1 cellular context compared by ENCODE assay signal in the genomic region with DNA sequence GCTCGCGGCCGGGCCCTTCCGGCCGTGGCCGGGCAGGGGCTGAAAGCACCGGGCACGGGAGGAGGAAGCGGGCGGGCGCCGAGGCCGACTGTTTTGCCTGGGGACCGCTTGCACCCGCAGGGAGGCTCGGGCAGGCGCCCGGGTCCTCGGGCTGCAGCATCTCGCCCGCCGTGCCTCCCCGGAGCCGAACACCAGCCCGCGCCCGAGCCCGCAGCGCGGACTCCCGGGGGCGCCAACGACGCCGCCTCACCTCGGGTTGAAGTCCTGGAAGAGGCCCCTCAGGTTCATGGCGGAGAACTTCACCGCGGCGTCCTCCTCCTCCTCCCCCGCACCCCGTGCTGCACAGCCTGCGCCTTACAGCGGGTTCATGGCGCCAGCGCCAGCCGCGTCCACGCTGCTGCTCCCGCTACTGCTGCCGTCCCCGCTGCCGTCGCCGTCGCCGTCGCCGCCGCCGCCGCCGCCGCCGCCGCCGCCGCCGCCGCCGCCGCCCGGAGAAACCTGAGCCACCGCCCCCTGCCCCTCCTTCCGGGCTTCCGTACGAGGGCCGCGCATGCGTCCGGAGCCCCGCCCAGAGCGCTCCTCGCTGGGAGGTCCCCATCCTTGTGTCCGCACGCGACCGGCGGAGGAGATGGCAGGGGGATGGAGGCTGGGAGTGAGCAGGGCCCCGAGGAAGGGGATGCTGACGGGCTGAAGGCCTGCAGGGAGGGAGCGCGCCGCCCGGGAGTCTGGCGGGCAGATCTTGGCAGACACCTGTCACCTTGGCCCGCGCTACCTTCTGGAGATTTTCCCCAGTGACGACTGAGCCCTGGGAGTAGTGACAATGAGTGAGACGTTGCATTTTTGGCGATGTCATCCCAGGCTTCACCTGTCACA.
TF ChIP-seq lines count a peak whose summit lies in the region.

A gene (minus strand): TSS at position 500 of the 873 bp plus-strand sequence. CDS start 212 bp downstream, at position 288.

TF ChIP-seq in SK-N-SH treated with all-trans-retinoic acid at 6 μM for 48 hours, 23 proteins besides CTCF, POLR2A, EP300 and RAD21 (continued from another document):
- TF ChIP-seq, protein P1, sequence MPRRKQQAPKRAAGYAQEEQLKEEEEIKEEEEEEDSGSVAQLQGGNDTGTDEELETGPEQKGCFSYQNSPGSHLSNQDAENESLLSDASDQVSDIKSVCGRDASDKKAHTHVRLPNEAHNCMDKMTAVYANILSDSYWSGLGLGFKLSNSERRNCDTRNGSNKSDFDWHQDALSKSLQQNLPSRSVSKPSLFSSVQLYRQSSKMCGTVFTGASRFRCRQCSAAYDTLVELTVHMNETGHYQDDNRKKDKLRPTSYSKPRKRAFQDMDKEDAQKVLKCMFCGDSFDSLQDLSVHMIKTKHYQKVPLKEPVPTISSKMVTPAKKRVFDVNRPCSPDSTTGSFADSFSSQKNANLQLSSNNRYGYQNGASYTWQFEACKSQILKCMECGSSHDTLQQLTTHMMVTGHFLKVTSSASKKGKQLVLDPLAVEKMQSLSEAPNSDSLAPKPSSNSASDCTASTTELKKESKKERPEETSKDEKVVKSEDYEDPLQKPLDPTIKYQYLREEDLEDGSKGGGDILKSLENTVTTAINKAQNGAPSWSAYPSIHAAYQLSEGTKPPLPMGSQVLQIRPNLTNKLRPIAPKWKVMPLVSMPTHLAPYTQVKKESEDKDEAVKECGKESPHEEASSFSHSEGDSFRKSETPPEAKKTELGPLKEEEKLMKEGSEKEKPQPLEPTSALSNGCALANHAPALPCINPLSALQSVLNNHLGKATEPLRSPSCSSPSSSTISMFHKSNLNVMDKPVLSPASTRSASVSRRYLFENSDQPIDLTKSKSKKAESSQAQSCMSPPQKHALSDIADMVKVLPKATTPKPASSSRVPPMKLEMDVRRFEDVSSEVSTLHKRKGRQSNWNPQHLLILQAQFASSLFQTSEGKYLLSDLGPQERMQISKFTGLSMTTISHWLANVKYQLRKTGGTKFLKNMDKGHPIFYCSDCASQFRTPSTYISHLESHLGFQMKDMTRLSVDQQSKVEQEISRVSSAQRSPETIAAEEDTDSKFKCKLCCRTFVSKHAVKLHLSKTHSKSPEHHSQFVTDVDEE (CRISPR knock-in tag; IDR thresholded peaks at IDR 0.05): no peak
- TF ChIP-seq PPARA (CRISPR knock-in tag; IDR thresholded peaks at IDR 0.05; ENCODE audit: borderline replicate concordance) (no peak), OSR1 (CRISPR knock-in tag; IDR thresholded peaks at IDR 0.05) (no peak), GLIS3 (CRISPR knock-in tag; IDR thresholded peaks at IDR 0.05) (no peak), ZFP3 (CRISPR knock-in tag; IDR thresholded peaks at IDR 0.05) (no peak), ZNF8 (CRISPR knock-in tag; IDR thresholded peaks at IDR 0.05) (no peak), BACH2 (CRISPR knock-in tag; IDR thresholded peaks at IDR 0.05; ENCODE audit: borderline replicate concordance) (no peak)
- TF ChIP-seq, protein P2, sequence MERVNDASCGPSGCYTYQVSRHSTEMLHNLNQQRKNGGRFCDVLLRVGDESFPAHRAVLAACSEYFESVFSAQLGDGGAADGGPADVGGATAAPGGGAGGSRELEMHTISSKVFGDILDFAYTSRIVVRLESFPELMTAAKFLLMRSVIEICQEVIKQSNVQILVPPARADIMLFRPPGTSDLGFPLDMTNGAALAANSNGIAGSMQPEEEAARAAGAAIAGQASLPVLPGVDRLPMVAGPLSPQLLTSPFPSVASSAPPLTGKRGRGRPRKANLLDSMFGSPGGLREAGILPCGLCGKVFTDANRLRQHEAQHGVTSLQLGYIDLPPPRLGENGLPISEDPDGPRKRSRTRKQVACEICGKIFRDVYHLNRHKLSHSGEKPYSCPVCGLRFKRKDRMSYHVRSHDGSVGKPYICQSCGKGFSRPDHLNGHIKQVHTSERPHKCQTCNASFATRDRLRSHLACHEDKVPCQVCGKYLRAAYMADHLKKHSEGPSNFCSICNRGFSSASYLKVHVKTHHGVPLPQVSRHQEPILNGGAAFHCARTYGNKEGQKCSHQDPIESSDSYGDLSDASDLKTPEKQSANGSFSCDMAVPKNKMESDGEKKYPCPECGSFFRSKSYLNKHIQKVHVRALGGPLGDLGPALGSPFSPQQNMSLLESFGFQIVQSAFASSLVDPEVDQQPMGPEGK (CRISPR knock-in tag; IDR thresholded peaks at IDR 0.05; ENCODE audit: borderline replicate concordance): no peak
- TF ChIP-seq, protein P3, sequence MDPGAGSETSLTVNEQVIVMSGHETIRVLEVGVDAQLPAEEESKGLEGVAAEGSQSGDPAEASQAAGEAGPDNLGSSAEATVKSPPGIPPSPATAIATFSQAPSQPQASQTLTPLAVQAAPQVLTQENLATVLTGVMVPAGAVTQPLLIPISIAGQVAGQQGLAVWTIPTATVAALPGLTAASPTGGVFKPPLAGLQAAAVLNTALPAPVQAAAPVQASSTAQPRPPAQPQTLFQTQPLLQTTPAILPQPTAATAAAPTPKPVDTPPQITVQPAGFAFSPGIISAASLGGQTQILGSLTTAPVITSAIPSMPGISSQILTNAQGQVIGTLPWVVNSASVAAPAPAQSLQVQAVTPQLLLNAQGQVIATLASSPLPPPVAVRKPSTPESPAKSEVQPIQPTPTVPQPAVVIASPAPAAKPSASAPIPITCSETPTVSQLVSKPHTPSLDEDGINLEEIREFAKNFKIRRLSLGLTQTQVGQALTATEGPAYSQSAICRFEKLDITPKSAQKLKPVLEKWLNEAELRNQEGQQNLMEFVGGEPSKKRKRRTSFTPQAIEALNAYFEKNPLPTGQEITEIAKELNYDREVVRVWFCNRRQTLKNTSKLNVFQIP (CRISPR knock-in tag; IDR thresholded peaks at IDR 0.05; ENCODE audit: borderline replicate concordance, low read depth): no peak
